In the genomic region with DNA sequence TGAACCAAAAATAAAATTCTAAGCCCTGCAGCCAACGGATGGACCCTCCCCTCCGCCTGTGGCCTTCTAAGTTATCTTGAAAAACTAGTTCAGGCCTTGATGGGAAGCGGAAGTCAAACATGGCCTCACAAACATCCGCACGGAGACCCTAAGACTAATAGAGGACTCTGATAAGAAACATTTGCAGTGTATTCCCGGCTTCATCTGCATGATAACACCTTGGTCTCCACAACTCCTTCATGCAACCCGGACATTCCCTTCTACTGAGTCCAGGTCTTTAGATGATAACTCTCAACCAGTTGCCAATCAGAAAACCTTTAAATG, we compare ENCODE assay signal across 8 cellular contexts. TPM values are rescaled to one million over a fixed set of nuclear protein-coding genes. Genes with fewer than 3 reads are reported as not detected.
DNase-seq lines count a peak whose midpoint lies in the region; ATAC-seq and TF ChIP-seq lines count a peak whose summit lies in the region.

No MANE protein-coding gene starts in this region.

- no peak for ATAC-seq in activated T-cell treated with anti-CD3 and anti-CD28 coated beads, Interleukin-2, amount 50 U/mL, for 72 hours (replicated peaks in 1 of 2)
- ATAC-seq in GM21390 (IDR thresholded peaks at IDR 0.05; ENCODE audit: unreplicated experiment) (no peak), HG02938 (IDR thresholded peaks at IDR 0.05; ENCODE audit: unreplicated experiment) (no peak), mucosa of descending colon (no peak)

- intact Hi-C loops in mucosa of descending colon (cut with DNase I, micrococcal nuclease): no loop called here

- peaks cover 52% of the 10 kb centered on the region for H3K4me1 Mint-ChIP-seq in activated T-cell treated with anti-CD3 and anti-CD28 coated beads, Interleukin-2, amount 50 U/mL, for 72 hours (ENCODE audit: low read depth)
- peaks cover 46% of the 10 kb centered on the region for H3K4me1 Mint-ChIP-seq in nephron

- H3K36me3 ChIP-seq in duodenal mucosa (ENCODE audit: control insufficient read depth in 1 of 2, insufficient read depth in 2 of 2, low read length in 2 of 2): peaks cover 0 to 8% of the 10 kb centered on the region in 2 donors
- H3K36me3 ChIP-seq in mucosa of descending colon (ENCODE audit: low read depth): no peaks in the 10 kb centered on the region

- H3K4me3 Mint-ChIP-seq in activated T-cell treated with anti-CD3 and anti-CD28 coated beads, Interleukin-2, amount 50 U/mL, for 72 hours: peak overlapping the region; percentile 44 to 76
- H3K4me3 Mint-ChIP-seq in nephron: peak overlapping the region; percentile 75 to 90 (median 90)

- H3K4me3 ChIP-seq in duodenal mucosa (ENCODE audit: low read depth in 1 of 2, low read length in 2 of 2) (peak overlapping the region; percentile 74 to 78), mucosa of descending colon (no peak overlapping the region)

- H3K4me1 ChIP-seq in duodenal mucosa (ENCODE audit: control insufficient read depth in 1 of 2, insufficient read depth in 2 of 2, low read length in 2 of 2): peaks cover 24 to 41% of the 10 kb centered on the region in 2 donors
- peaks cover 13% of the 10 kb centered on the region for H3K4me1 ChIP-seq in mucosa of descending colon (ENCODE audit: low read depth)

- DNase-seq in activated T-cell treated with anti-CD3 and anti-CD28 coated beads, Interleukin-2, amount 50 U/mL, for 72 hours: no peak
- DNase-seq in activated T-cell treated with anti-CD3 and anti-CD28 coated beads, Interleukin-2, amount 50 U/mL, for 1 hour: no peak
- peak; percentile 85 for DNase-seq in NOMO-1 treated with DMSO at 0.1 percent for 48 hours (lab: John Stamatoyannopoulos, UW; ENCODE audit: unreplicated experiment)
- DNase-seq in mucosa of descending colon: no peak

- H3K9ac ChIP-seq in duodenal mucosa (ENCODE audit: low read depth in 1 of 2, low read length in 2 of 2): peak overlapping the region; percentile 86 to 88

- no peaks in the 10 kb centered on the region for H3K27me3 ChIP-seq in duodenal mucosa (ENCODE audit: control insufficient read depth in 1 of 2, insufficient read depth in 2 of 2, low read length in 2 of 2)

- peak overlapping the region; percentile 24 for H3K27ac Mint-ChIP-seq in activated T-cell treated with anti-CD3 and anti-CD28 coated beads, Interleukin-2, amount 50 U/mL, for 72 hours
- H3K27ac Mint-ChIP-seq in nephron: peak overlapping the region; percentile 99 to 100 (median 99)

- no peaks in the 10 kb centered on the region for H3K9me3 Mint-ChIP-seq in activated T-cell treated with anti-CD3 and anti-CD28 coated beads, Interleukin-2, amount 50 U/mL, for 72 hours
- H3K9me3 Mint-ChIP-seq in nephron: no peaks in the 10 kb centered on the region

- H3K27me3 Mint-ChIP-seq in activated T-cell treated with anti-CD3 and anti-CD28 coated beads, Interleukin-2, amount 50 U/mL, for 72 hours (ENCODE audit: low read depth): peaks cover 7% of the 10 kb centered on the region
- H3K27me3 Mint-ChIP-seq in nephron (ENCODE audit: low read depth): peaks cover 4% of the 10 kb centered on the region

- no peaks in the 10 kb centered on the region for H3K9me3 ChIP-seq in duodenal mucosa (ENCODE audit: control insufficient read depth in 1 of 2, low read length in 2 of 2)
- H3K9me3 ChIP-seq in mucosa of descending colon: no peaks in the 10 kb centered on the region

- no peak for TF ChIP-seq CTCF in nephron (IDR thresholded peaks at IDR 0.05; ENCODE audit: unreplicated experiment in 3 of 3)
- no peak for TF ChIP-seq CTCF in mucosa of descending colon (IDR thresholded peaks at IDR 0.05)

- no peaks in the 10 kb centered on the region for H3K36me3 Mint-ChIP-seq in activated T-cell treated with anti-CD3 and anti-CD28 coated beads, Interleukin-2, amount 50 U/mL, for 72 hours (ENCODE audit: insufficient read depth in 2 of 2)
- peaks cover 9% of the 10 kb centered on the region for H3K36me3 Mint-ChIP-seq in nephron (ENCODE audit: low read depth)

- H3K27ac ChIP-seq in duodenal mucosa (ENCODE audit: low read depth, low read length): peak overlapping the region; percentile 86

RNA-seq across cellular contexts. Expression of gene DAP, which starts 0.8 kb away (rescaled TPM):
- 10 to 100 TPM; 55.9 to 61.6 TPM for total RNA-seq in activated T-cell treated with anti-CD3 and anti-CD28 coated beads, Interleukin-2, amount 50 U/mL, for 72 hours
- total RNA-seq in mucosa of descending colon: 100 to 1,000 TPM in 2 of 3 donors, 10 to 100 TPM in 1; 63.7 to 125 (median 109) TPM
